Comparison of ENCODE assay signal across 8 cellular contexts in genomic region chr19:14363203-14364097, GRCh38. TPM values are rescaled to one million over a fixed set of nuclear protein-coding genes. Genes with fewer than 3 reads are reported as not detected.
A peak's percentile ranks its signal among the peaks of the same experiment; 100 is the strongest.
DNase-seq lines count a peak whose midpoint lies in the region; ATAC-seq, FAIRE-seq and TF ChIP-seq lines count a peak whose summit lies in the region.

No MANE protein-coding gene starts in this region.

- peaks cover 0 to 5% (median 0%) of the 10 kb centered on the region in 3 donors for H3K4me1 ChIP-seq in pancreas

- H3K27me3 ChIP-seq in GM06990 (replicated peaks; ENCODE audit: control insufficient read depth, insufficient read depth, low read length): no peaks in the 10 kb centered on the region
- H3K27me3 ChIP-seq in pancreas: no peaks in the 10 kb centered on the region

- TF ChIP-seq CTCF in GM06990 (IDR thresholded peaks at IDR 0.05; ENCODE audit: insufficient read depth, low read length, poor library complexity, severe bottlenecking) (no peak), pancreas (IDR thresholded peaks at IDR 0.05) (no peak)

- peak overlapping the region; percentile 85 for H3K27ac Mint-ChIP-seq in activated T-helper 1 cell treated with anti-CD3 and anti-CD28 coated beads, Interleukin-12 subunit alpha, Interleukin-12 subunit beta, Interleukin-2, Interleukin-4 antibody, amounts not matched to agents 30 ng/mL and 10 ng/mL and 1 ng/mL, durations not matched to agents 14 hours and 24 hours and 36 hours

- DNase-seq in GM06990 (ENCODE audit: extremely low read depth, insufficient read length) (peak; percentile 66), NCI-H2171 (lab: John Stamatoyannopoulos, UW) (peak; percentile 63), head of caudate nucleus (peak in 24 of 42 donors; percentile 14 to 60 (median 32)), pancreas (peak in 3 of 6 donors; percentile 37 to 65 (median 47)), NK-92 (lab: John Stamatoyannopoulos, UW; ENCODE audit: unreplicated experiment) (no peak)
- no peak for DNase-seq in activated T-helper 1 cell treated with anti-CD3 and anti-CD28 coated beads, Interleukin-12 subunit alpha, Interleukin-12 subunit beta, Interleukin-2, Interleukin-4 antibody, amounts not matched to agents 30 ng/mL and 10 ng/mL and 1 ng/mL, durations not matched to agents 14 hours and 24 hours and 36 hours (ENCODE audit: low spot score)

- no peaks in the 10 kb centered on the region for H3K9me3 ChIP-seq in pancreas

- FAIRE-seq in pancreas (lab: Jason Lieb, UNC): no peak

- H3K27me3 Mint-ChIP-seq in activated T-helper 1 cell treated with anti-CD3 and anti-CD28 coated beads, Interleukin-12 subunit alpha, Interleukin-12 subunit beta, Interleukin-2, Interleukin-4 antibody, amounts not matched to agents 30 ng/mL and 10 ng/mL and 1 ng/mL, durations not matched to agents 14 hours and 24 hours and 36 hours (ENCODE audit: insufficient read depth): no peaks in the 10 kb centered on the region

- H3K4me3 ChIP-seq in GM06990 (replicated peaks; ENCODE audit: low read depth, low read length) (peak overlapping the region; percentile 58), pancreas (peak overlapping the region in 1 of 4 donors; percentile 22)

- ATAC-seq in pancreas (peak in 3 of 4 donors; percentile 51 to 68 (median 56)), HG03460 (IDR thresholded peaks at IDR 0.05; ENCODE audit: unreplicated experiment) (no peak), GM18867 (IDR thresholded peaks at IDR 0.05; ENCODE audit: unreplicated experiment) (no peak)

- no peaks in the 10 kb centered on the region for H3K36me3 ChIP-seq in GM06990 (ENCODE audit: control insufficient read depth, insufficient read depth, low read length)
- no peaks in the 10 kb centered on the region for H3K36me3 ChIP-seq in pancreas

- H3K36me3 Mint-ChIP-seq in activated T-helper 1 cell treated with anti-CD3 and anti-CD28 coated beads, Interleukin-12 subunit alpha, Interleukin-12 subunit beta, Interleukin-2, Interleukin-4 antibody, amounts not matched to agents 30 ng/mL and 10 ng/mL and 1 ng/mL, durations not matched to agents 14 hours and 24 hours and 36 hours (ENCODE audit: low read depth): no peaks in the 10 kb centered on the region

- no peaks in the 10 kb centered on the region for H3K9me3 Mint-ChIP-seq in activated T-helper 1 cell treated with anti-CD3 and anti-CD28 coated beads, Interleukin-12 subunit alpha, Interleukin-12 subunit beta, Interleukin-2, Interleukin-4 antibody, amounts not matched to agents 30 ng/mL and 10 ng/mL and 1 ng/mL, durations not matched to agents 14 hours and 24 hours and 36 hours

- 17 to 19% methylated on average over 30 to 34 of the region's 34 CpGs for WGBS in pancreas, 2 donors

- H3K4me1 Mint-ChIP-seq in activated T-helper 1 cell treated with anti-CD3 and anti-CD28 coated beads, Interleukin-12 subunit alpha, Interleukin-12 subunit beta, Interleukin-2, Interleukin-4 antibody, amounts not matched to agents 30 ng/mL and 10 ng/mL and 1 ng/mL, durations not matched to agents 14 hours and 24 hours and 36 hours (ENCODE audit: low read depth): peaks cover 57% of the 10 kb centered on the region

- intact Hi-C loops in activated T-helper 1 cell treated with anti-CD3 and anti-CD28 coated beads, Interleukin-12 subunit alpha, Interleukin-12 subunit beta, Interleukin-2, Interleukin-4 antibody, amounts not matched to agents 30 ng/mL and 10 ng/mL and 1 ng/mL, durations not matched to agents 14 hours and 24 hours and 36 hours (cut with micrococcal nuclease): loop anchor here (5.0 to 10.0 kb wide), 2 partner anchors 109 to 359 kb away; partner anchors contain the start of gene RFX1
- intact Hi-C loops in head of caudate nucleus (cut with DNase I) (no loop called here), pancreas (cut with DNase I) (no loop called here)

- peak overlapping the region; percentile 89 for H3K4me3 Mint-ChIP-seq in activated T-helper 1 cell treated with anti-CD3 and anti-CD28 coated beads, Interleukin-12 subunit alpha, Interleukin-12 subunit beta, Interleukin-2, Interleukin-4 antibody, amounts not matched to agents 30 ng/mL and 10 ng/mL and 1 ng/mL, durations not matched to agents 14 hours and 24 hours and 36 hours

- no peak overlapping the region for H3K27ac ChIP-seq in pancreas

RNA-seq across cellular contexts. Expression of gene ADGRE5, which starts 17.8 kb away (rescaled TPM):
- total RNA-seq in activated T-helper 1 cell treated with anti-CD3 and anti-CD28 coated beads, Interleukin-12 subunit alpha, Interleukin-12 subunit beta, Interleukin-2, Interleukin-4 antibody, amounts not matched to agents 30 ng/mL and 10 ng/mL and 1 ng/mL, durations not matched to agents 14 hours and 24 hours and 36 hours: 219 and 226 TPM in 2 replicates
- 10 to 100 TPM; 23.0 to 37.7 (median 31.2) TPM for total RNA-seq in pancreas
- polyA plus RNA-seq in pancreas: 10 to 100 TPM; 14.0 to 19.5 TPM

RNA-seq across cellular contexts. Expression of gene DDX39A, which starts 55.7 kb away (rescaled TPM):
- 273 and 287 TPM in 2 replicates for total RNA-seq in activated T-helper 1 cell treated with anti-CD3 and anti-CD28 coated beads, Interleukin-12 subunit alpha, Interleukin-12 subunit beta, Interleukin-2, Interleukin-4 antibody, amounts not matched to agents 30 ng/mL and 10 ng/mL and 1 ng/mL, durations not matched to agents 14 hours and 24 hours and 36 hours
- total RNA-seq in pancreas: 10 to 100 TPM in 5 of 6 donors, 1 to 10 TPM in 1; 9.3 to 25.7 (median 16.7) TPM
- 10 to 100 TPM; 80.0 to 86.6 TPM for polyA plus RNA-seq in pancreas

Comparison
In these comparisons a context has a peak if more than half of its experiments do, and no peak if none do; other contexts are left out.
1. DNase-seq: peak in GM06990 (single experiment), NCI-H2171 (single experiment) and head of caudate nucleus (24 of 42); none in activated T-helper 1 cell treated with anti-CD3 and anti-CD28 coated beads, Interleukin-12 subunit alpha, Interleukin-12 subunit beta, Interleukin-2, Interleukin-4 antibody, amounts not matched to agents 30 ng/mL and 10 ng/mL and 1 ng/mL, durations not matched to agents 14 hours and 24 hours and 36 hours (single experiment) and NK-92 (single experiment).
2. ATAC-seq: peak in pancreas (3 of 4); none in HG03460 (single experiment) and GM18867 (single experiment).
3. RNA of gene DDX39A, which starts 55.7 kb away (total RNA-seq): 273 to 287 TPM in activated T-helper 1 cell treated with anti-CD3 and anti-CD28 coated beads, Interleukin-12 subunit alpha, Interleukin-12 subunit beta, Interleukin-2, Interleukin-4 antibody, amounts not matched to agents 30 ng/mL and 10 ng/mL and 1 ng/mL, durations not matched to agents 14 hours and 24 hours and 36 hours; 9.3 to 25.7 TPM in pancreas; every median in the first group is over 10 times any median in the second.